In genomic region chrX:108584617-108585211, GRCh38 we compare ENCODE assay signal across 8 cellular contexts.
A peak's percentile ranks its signal among the peaks of the same experiment; 100 is the strongest.
DNase-seq lines count a peak whose midpoint lies in the region; TF ChIP-seq lines count a peak whose summit lies in the region.

No MANE protein-coding gene starts in this region.

- no peak overlapping the region for H3K4me3 Mint-ChIP-seq in immature natural killer cell

- H2BK120ac ChIP-seq in trophoblast cell (ENCODE audit: insufficient read depth, low read length, poor library complexity): no peak overlapping the region

- peak; percentile 31 for DNase-seq in NAMALWA (ENCODE audit: low spot score)
- DNase-seq in colonic mucosa: no peak
- DNase-seq in trophoblast cell: peak; percentile 17 to 58
- no peak for DNase-seq in activated gamma-delta T cell treated with Interleukin-2 at 50 U/mL for 16 hours
- DNase-seq in immature natural killer cell: no peak
- no peak for DNase-seq in vagina (ENCODE audit: extremely low spot score in 2 of 2)
- DNase-seq in GF-D8 (lab: John Stamatoyannopoulos, UW): no peak

- H2BK5ac ChIP-seq in trophoblast cell (ENCODE audit: low read depth, low read length, poor library complexity): no peak overlapping the region

- H3K4ac ChIP-seq in trophoblast cell (ENCODE audit: low read depth, low read length): no peak overlapping the region

- H3K27ac ChIP-seq in colonic mucosa (no peak overlapping the region), trophoblast cell (ENCODE audit: low read depth, low read length) (no peak overlapping the region), vagina (no peak overlapping the region)

- no peak overlapping the region for H3K18ac ChIP-seq in trophoblast cell (ENCODE audit: low read length)

- no peaks in the 10 kb centered on the region for H3K9me3 ChIP-seq in colonic mucosa
- no peaks in the 10 kb centered on the region for H3K9me3 ChIP-seq in trophoblast cell (ENCODE audit: insufficient read depth, low read depth, low read length)
- H3K9me3 ChIP-seq in vagina: no peaks in the 10 kb centered on the region

- no peaks in the 10 kb centered on the region for H3K4me1 Mint-ChIP-seq in immature natural killer cell

- H3K36me3 Mint-ChIP-seq in immature natural killer cell: no peaks in the 10 kb centered on the region

- H2AFZ ChIP-seq in trophoblast cell (ENCODE audit: insufficient read depth, low read length, poor library complexity): no peak overlapping the region

- no peaks in the 10 kb centered on the region for H3K36me3 ChIP-seq in colonic mucosa
- peaks cover 0 to 3% of the 10 kb centered on the region in 2 experiments for H3K36me3 ChIP-seq in trophoblast cell (ENCODE audit: control insufficient read depth in 1 of 2, insufficient read depth in 2 of 2, low read length in 2 of 2)
- H3K36me3 ChIP-seq in vagina: no peaks in the 10 kb centered on the region

- H2AK5ac ChIP-seq in trophoblast cell (ENCODE audit: low read length): no peak overlapping the region

- TF ChIP-seq POLR2A in vagina (IDR thresholded peaks at IDR 0.05): no peak

- intact Hi-C loops in colonic mucosa (cut with DNase I): no loop called here
- intact Hi-C loops in vagina (cut with DNase I): no loop called here

- H4K91ac ChIP-seq in trophoblast cell (ENCODE audit: low read depth, low read length): no peak overlapping the region

- no peaks in the 10 kb centered on the region for H3K79me2 ChIP-seq in trophoblast cell (ENCODE audit: control insufficient read depth, insufficient read depth, low read length, poor library complexity)

- H3K27me3 ChIP-seq in colonic mucosa: no peaks in the 10 kb centered on the region
- H3K27me3 ChIP-seq in trophoblast cell (ENCODE audit: insufficient read depth, low read length): no peaks in the 10 kb centered on the region
- no peaks in the 10 kb centered on the region for H3K27me3 ChIP-seq in vagina

- H4K8ac ChIP-seq in trophoblast cell (ENCODE audit: low read depth, low read length): no peak overlapping the region

- peaks cover 0 to 7% (median 0%) of the 10 kb centered on the region in 3 donors for H3K27me3 Mint-ChIP-seq in immature natural killer cell (ENCODE audit: low read depth in 3 of 3)

- H3K9me3 Mint-ChIP-seq in immature natural killer cell: peaks cover 0 to 2% (median 0%) of the 10 kb centered on the region in 6 donors

- no CpG with 5 or more reads among the region's 2 CpGs for WGBS in trophoblast cell (ENCODE audit: extremely low coverage, insufficient coverage, insufficient read length)

- H3K9ac ChIP-seq in colonic mucosa (ENCODE audit: low read depth in 2 of 2, low read length in 2 of 2) (no peak overlapping the region), trophoblast cell (ENCODE audit: low read length) (no peak overlapping the region)

- H3K23ac ChIP-seq in trophoblast cell (ENCODE audit: low read length): no peak overlapping the region

- H3K14ac ChIP-seq in trophoblast cell (ENCODE audit: low read length): no peak overlapping the region

- no peak overlapping the region for H4K12ac ChIP-seq in trophoblast cell (ENCODE audit: low read depth, low read length)

- no peak overlapping the region for H3K27ac Mint-ChIP-seq in immature natural killer cell

- H3K4me3 ChIP-seq in colonic mucosa (no peak overlapping the region), trophoblast cell (ENCODE audit: low read depth, low read length) (no peak overlapping the region), vagina (no peak overlapping the region)

- TF ChIP-seq CTCF in GM12874 (IDR thresholded peaks at IDR 0.05; ENCODE audit: insufficient read depth, low read depth, low read length) (0 out of 2 replicates have a peak, but pooled peaks have one; percentile 13), colonic mucosa (IDR thresholded peaks at IDR 0.05) (peak; percentile 15), vagina (IDR thresholded peaks at IDR 0.05) (no peak)

- H3K4me2 ChIP-seq in trophoblast cell (ENCODE audit: low read length): no peak overlapping the region

- no peaks in the 10 kb centered on the region for H3K79me1 ChIP-seq in trophoblast cell (ENCODE audit: low read length)

- H3K4me1 ChIP-seq in colonic mucosa (no peaks in the 10 kb centered on the region), trophoblast cell (ENCODE audit: control insufficient read depth in 1 of 2, insufficient read depth in 2 of 2, low read length in 2 of 2) (no peaks in the 10 kb centered on the region), vagina (no peaks in the 10 kb centered on the region)

- no peak overlapping the region for H2BK12ac ChIP-seq in trophoblast cell (ENCODE audit: low read length)

Comparison
In these comparisons a context has a peak if more than half of its experiments do, and no peak if none do; other contexts are left out.
1. CTCF ChIP-seq: peak in GM12874 (single experiment) and colonic mucosa (single experiment); none in vagina (0 of 3).
2. DNase-seq: peak in NAMALWA (single experiment) and trophoblast cell (2 of 2); none in colonic mucosa (single experiment), activated gamma-delta T cell treated with Interleukin-2 at 50 U/mL for 16 hours (single experiment), immature natural killer cell (0 of 3), vagina (0 of 2) and GF-D8 (single experiment).